Comparison of ENCODE assay signal across 8 cellular contexts in genomic region chr17:83109793-83110645, GRCh38. TPM values are rescaled to one million over a fixed set of nuclear protein-coding genes. Genes with fewer than 3 reads are reported as not detected.
DNase-seq lines count a peak whose midpoint lies in the region; ATAC-seq and TF ChIP-seq lines count a peak whose summit lies in the region.

No MANE protein-coding gene starts in this region.

- ATAC-seq in GM21528 (IDR thresholded peaks at IDR 0.05; ENCODE audit: low FRiP score, unreplicated experiment), result no peak
- ATAC-seq in GM19452 (IDR thresholded peaks at IDR 0.05; ENCODE audit: unreplicated experiment), result no peak

- TF ChIP-seq POLR2A in tibial nerve (IDR thresholded peaks at IDR 0.05), result no peak

- peak; percentile 94 for TF ChIP-seq EP300 in Ishikawa (IDR thresholded peaks at IDR 0.05; ENCODE audit: borderline replicate concordance)
- peak in 1 of 2 donors; percentile 80 for TF ChIP-seq EP300 in tibial nerve (IDR thresholded peaks at IDR 0.05)

- peak; percentile 93 for DNase-seq in astrocyte of the spinal cord (ENCODE audit: low read depth, low spot score)
- DNase-seq in kidney glomerular epithelial cell (lab: John Stamatoyannopoulos, UW), result peak; percentile 96
- peak; percentile 83 to 93 for DNase-seq in tibial nerve (ENCODE audit: low spot score in 2 of 2)
- no peak for DNase-seq in HUDEP-2 (lab: John Stamatoyannopoulos, UW; ENCODE audit: unreplicated experiment in 76 of 76)
- no peak for DNase-seq in NCI-H345 (lab: John Stamatoyannopoulos, UW)

- in situ Hi-C loops in astrocyte of the spinal cord (cut with HindIII; ENCODE audit: low sequenced_read_pairs), result no loop called here

- no peaks in the 10 kb centered on the region for H3K27me3 ChIP-seq in tibial nerve

- WGBS in tibial nerve, 2 donors, result 21 to 24% methylated on average over 27 to 37 of the region's 37 CpGs

- H3K36me3 ChIP-seq in tibial nerve, result no peaks in the 10 kb centered on the region

- TF ChIP-seq RAD21 in Ishikawa (IDR thresholded peaks at IDR 0.05; ENCODE audit: low read depth), result no peak; the same call in 1 of the 2 replicates

- H3K9me3 ChIP-seq in tibial nerve, result no peaks in the 10 kb centered on the region

- peaks cover 0 to 78% (median 36%) of the 10 kb centered on the region in 4 donors for H3K4me1 ChIP-seq in tibial nerve

- TF ChIP-seq CTCF in astrocyte of the spinal cord (IDR thresholded peaks at IDR 0.05; ENCODE audit: low read depth, low read length) (no peak), tibial nerve (IDR thresholded peaks at IDR 0.05) (no peak)

- H3K27ac ChIP-seq in tibial nerve, result peak overlapping the region; percentile 66 to 88 (median 78)

- no peak overlapping the region for H3K4me3 ChIP-seq in astrocyte of the spinal cord (ENCODE audit: low read depth, low read length)
- H3K4me3 ChIP-seq in tibial nerve, result peak overlapping the region; percentile 11 to 42 (median 19)

TF ChIP-seq in Ishikawa, 13 proteins besides CTCF, POLR2A, EP300 and RAD21:
- TF ChIP-seq EGR1 (IDR thresholded peaks at IDR 0.05), result peak; percentile 75
- TF ChIP-seq YY1 (IDR thresholded peaks at IDR 0.05; ENCODE audit: low read depth), result peak; percentile 17; the same call in 1 of the 2 replicates
- peak; percentile 63; the same call in 1 of the 2 replicates for TF ChIP-seq FOXM1 (IDR thresholded peaks at IDR 0.05; ENCODE audit: borderline replicate concordance, low read depth)
- TF ChIP-seq, protein P1, sequence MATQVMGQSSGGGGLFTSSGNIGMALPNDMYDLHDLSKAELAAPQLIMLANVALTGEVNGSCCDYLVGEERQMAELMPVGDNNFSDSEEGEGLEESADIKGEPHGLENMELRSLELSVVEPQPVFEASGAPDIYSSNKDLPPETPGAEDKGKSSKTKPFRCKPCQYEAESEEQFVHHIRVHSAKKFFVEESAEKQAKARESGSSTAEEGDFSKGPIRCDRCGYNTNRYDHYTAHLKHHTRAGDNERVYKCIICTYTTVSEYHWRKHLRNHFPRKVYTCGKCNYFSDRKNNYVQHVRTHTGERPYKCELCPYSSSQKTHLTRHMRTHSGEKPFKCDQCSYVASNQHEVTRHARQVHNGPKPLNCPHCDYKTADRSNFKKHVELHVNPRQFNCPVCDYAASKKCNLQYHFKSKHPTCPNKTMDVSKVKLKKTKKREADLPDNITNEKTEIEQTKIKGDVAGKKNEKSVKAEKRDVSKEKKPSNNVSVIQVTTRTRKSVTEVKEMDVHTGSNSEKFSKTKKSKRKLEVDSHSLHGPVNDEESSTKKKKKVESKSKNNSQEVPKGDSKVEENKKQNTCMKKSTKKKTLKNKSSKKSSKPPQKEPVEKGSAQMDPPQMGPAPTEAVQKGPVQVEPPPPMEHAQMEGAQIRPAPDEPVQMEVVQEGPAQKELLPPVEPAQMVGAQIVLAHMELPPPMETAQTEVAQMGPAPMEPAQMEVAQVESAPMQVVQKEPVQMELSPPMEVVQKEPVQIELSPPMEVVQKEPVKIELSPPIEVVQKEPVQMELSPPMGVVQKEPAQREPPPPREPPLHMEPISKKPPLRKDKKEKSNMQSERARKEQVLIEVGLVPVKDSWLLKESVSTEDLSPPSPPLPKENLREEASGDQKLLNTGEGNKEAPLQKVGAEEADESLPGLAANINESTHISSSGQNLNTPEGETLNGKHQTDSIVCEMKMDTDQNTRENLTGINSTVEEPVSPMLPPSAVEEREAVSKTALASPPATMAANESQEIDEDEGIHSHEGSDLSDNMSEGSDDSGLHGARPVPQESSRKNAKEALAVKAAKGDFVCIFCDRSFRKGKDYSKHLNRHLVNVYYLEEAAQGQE (IDR thresholded peaks at IDR 0.05; ENCODE audit: low read depth), result peak; percentile 59
- TF ChIP-seq NFIC (IDR thresholded peaks at IDR 0.05), result peak; percentile 99
- TF ChIP-seq USF1 (IDR thresholded peaks at IDR 0.05), result no peak
- TF ChIP-seq TAF1 (IDR thresholded peaks at IDR 0.05; ENCODE audit: low read depth), result no peak
- peak; percentile 86; the same call in 1 of the 2 replicates for TF ChIP-seq ZBTB7A (IDR thresholded peaks at IDR 0.05; ENCODE audit: low read depth)
- TF ChIP-seq CEBPB (IDR thresholded peaks at IDR 0.05), result no peak
- TF ChIP-seq TEAD4 (IDR thresholded peaks at IDR 0.05), result peak; percentile 99
- TF ChIP-seq, protein P2, sequence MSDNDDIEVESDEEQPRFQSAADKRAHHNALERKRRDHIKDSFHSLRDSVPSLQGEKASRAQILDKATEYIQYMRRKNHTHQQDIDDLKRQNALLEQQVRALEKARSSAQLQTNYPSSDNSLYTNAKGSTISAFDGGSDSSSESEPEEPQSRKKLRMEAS (IDR thresholded peaks at IDR 0.05), result peak; percentile 76
- TF ChIP-seq TCF12 (IDR thresholded peaks at IDR 0.05; ENCODE audit: low read depth), result peak; percentile 98
- no peak for TF ChIP-seq CREB1 (IDR thresholded peaks at IDR 0.05; ENCODE audit: low read depth)

RNA-seq across cellular contexts. Expression of gene METRNL, which starts 30.6 kb away (rescaled TPM):
- 100 to 1,000 TPM; 112 to 162 (median 147) TPM for total RNA-seq in tibial nerve

Comparison
In these comparisons a context has a peak if more than half of its experiments do, and no peak if none do; other contexts are left out.
1. DNase-seq: peak in astrocyte of the spinal cord (single experiment), kidney glomerular epithelial cell (single experiment) and tibial nerve (2 of 2); none in HUDEP-2 (0 of 76) and NCI-H345 (single experiment).